8 cellular contexts compared by ENCODE assay signal in the genomic region with DNA sequence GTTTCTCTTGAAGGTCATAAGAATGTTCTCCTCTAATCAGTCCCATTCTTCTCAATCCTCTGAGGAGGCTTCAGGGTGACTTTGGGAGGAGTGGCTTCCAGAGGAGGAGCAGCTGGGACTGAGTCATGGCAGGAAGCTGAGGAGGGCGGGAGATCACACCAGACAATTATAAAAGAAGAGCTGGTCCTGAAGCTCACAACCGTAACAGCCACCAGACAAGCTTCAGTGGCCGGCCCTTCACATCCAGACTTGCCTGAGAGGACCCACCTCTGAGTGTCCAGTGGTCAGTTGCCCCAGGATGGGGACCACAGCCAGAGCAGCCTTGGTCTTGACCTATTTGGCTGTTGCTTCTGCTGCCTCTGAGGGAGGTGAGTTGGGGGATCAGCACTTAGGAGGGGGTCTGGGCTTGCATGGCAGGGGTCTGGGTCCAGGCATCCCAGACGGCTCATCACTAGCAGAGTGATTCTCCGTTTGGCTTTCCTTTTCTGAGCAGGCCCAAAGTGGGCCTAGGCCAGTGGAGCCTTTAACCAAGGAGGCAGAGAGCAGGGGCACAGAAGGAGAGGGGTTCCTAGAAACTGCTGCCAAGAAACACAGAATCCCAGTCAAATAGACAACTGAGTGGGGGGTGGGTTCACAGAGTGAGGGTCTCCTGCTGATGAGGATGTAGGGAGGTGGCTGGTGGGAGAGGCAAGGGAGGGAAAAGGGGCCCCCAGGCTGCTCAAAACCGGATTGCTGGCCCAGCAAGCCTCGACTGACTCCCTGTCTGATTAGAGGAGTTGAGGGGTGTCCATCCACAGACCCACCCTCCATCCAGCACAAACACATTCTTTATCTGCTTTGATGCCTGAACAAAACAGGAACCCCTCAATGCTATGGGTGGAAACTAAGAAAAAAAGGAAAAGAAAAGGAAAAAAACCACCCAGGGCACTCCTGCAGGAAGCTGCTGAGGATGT. TPM values are rescaled to one million over a fixed set of nuclear protein-coding genes. Genes with fewer than 3 reads are reported as not detected.
DNase-seq lines count a peak whose midpoint lies in the region; ATAC-seq and TF ChIP-seq lines count a peak whose summit lies in the region.

A gene (plus strand): TSS at position 198 of the 953 bp plus-strand sequence. CDS start 101 bp downstream, at position 299.

- no peak within 1 kb of the TSS for H3K4me3 ChIP-seq in hepatocyte

- WGBS in hepatocyte (ENCODE audit: low lambda C conversion rate, missing lambda C conversion rate) = 69% methylated on average over 7 of the region's 7 CpGs

- no peak for ATAC-seq in activated naive CD8-positive, alpha-beta T cell treated with anti-CD3 and anti-CD28 coated beads, Interleukin-2, amount 50 U/mL, for 24 hours
- ATAC-seq in GM18502 (IDR thresholded peaks at IDR 0.05; ENCODE audit: poor library complexity, unreplicated experiment) = no peak
- no peak for ATAC-seq in GM21381 (IDR thresholded peaks at IDR 0.05; ENCODE audit: unreplicated experiment)

- DNase-seq in activated naive CD8-positive, alpha-beta T cell treated with anti-CD3 and anti-CD28 coated beads for 36 hours = no peak
- no peak for DNase-seq in activated naive CD8-positive, alpha-beta T cell treated with anti-CD3 and anti-CD28 coated beads, Interleukin-2, amount 50 U/mL, for 24 hours
- DNase-seq in amniotic epithelial cell (ENCODE audit: low read depth) (peak; percentile 64), hepatocyte (ENCODE audit: low spot score) (peak; percentile 64), stromal cell of bone marrow (ENCODE audit: low read depth) (peak; percentile 61), NCI-H128 (lab: John Stamatoyannopoulos, UW; ENCODE audit: unreplicated experiment) (no peak)

- H3K4me1 ChIP-seq in hepatocyte (ENCODE audit: insufficient read depth) = no peaks in the 10 kb centered on the region

- H3K9me3 Mint-ChIP-seq in activated naive CD8-positive, alpha-beta T cell treated with anti-CD3 and anti-CD28 coated beads for 36 hours = no peaks in the 10 kb centered on the region
- no peaks in the 10 kb centered on the region for H3K9me3 Mint-ChIP-seq in activated naive CD8-positive, alpha-beta T cell treated with anti-CD3 and anti-CD28 coated beads, Interleukin-2, amount 50 U/mL, for 24 hours

- no peaks in the 10 kb centered on the region for H3K4me1 Mint-ChIP-seq in activated naive CD8-positive, alpha-beta T cell treated with anti-CD3 and anti-CD28 coated beads for 36 hours
- no peaks in the 10 kb centered on the region for H3K4me1 Mint-ChIP-seq in activated naive CD8-positive, alpha-beta T cell treated with anti-CD3 and anti-CD28 coated beads, Interleukin-2, amount 50 U/mL, for 24 hours

- no peak within 1 kb of the TSS for H3K4me2 ChIP-seq in hepatocyte

- H4K20me1 ChIP-seq in hepatocyte (ENCODE audit: insufficient read depth, poor library complexity, severe bottlenecking) = no peaks in the 10 kb centered on the region

- no peaks in the 10 kb centered on the region for H3K9me2 ChIP-seq in hepatocyte (replicated peaks; ENCODE audit: insufficient read depth)

- no peaks in the 10 kb centered on the region for H3K27me3 Mint-ChIP-seq in activated naive CD8-positive, alpha-beta T cell treated with anti-CD3 and anti-CD28 coated beads for 36 hours
- no peaks in the 10 kb centered on the region for H3K27me3 Mint-ChIP-seq in activated naive CD8-positive, alpha-beta T cell treated with anti-CD3 and anti-CD28 coated beads, Interleukin-2, amount 50 U/mL, for 24 hours

- no peaks in the 10 kb centered on the region for H3K9me3 ChIP-seq in hepatocyte (ENCODE audit: low read depth)

- peaks cover 4% of the 10 kb centered on the region for H3K36me3 Mint-ChIP-seq in activated naive CD8-positive, alpha-beta T cell treated with anti-CD3 and anti-CD28 coated beads for 36 hours
- peaks cover 17% of the 10 kb centered on the region for H3K36me3 Mint-ChIP-seq in activated naive CD8-positive, alpha-beta T cell treated with anti-CD3 and anti-CD28 coated beads, Interleukin-2, amount 50 U/mL, for 24 hours (ENCODE audit: low read depth)

- peak within 1 kb of the TSS; percentile 58 for H3K27ac ChIP-seq in hepatocyte

- no peaks in the 10 kb centered on the region for H3K36me3 ChIP-seq in hepatocyte (replicated peaks; ENCODE audit: insufficient read depth, low read depth)

- H3K4me3 Mint-ChIP-seq in activated naive CD8-positive, alpha-beta T cell treated with anti-CD3 and anti-CD28 coated beads for 36 hours = no peak within 1 kb of the TSS
- H3K4me3 Mint-ChIP-seq in activated naive CD8-positive, alpha-beta T cell treated with anti-CD3 and anti-CD28 coated beads, Interleukin-2, amount 50 U/mL, for 24 hours = no peak within 1 kb of the TSS

- peak within 1 kb of the TSS; percentile 68 for H3K27ac Mint-ChIP-seq in activated naive CD8-positive, alpha-beta T cell treated with anti-CD3 and anti-CD28 coated beads for 36 hours
- no peak within 1 kb of the TSS for H3K27ac Mint-ChIP-seq in activated naive CD8-positive, alpha-beta T cell treated with anti-CD3 and anti-CD28 coated beads, Interleukin-2, amount 50 U/mL, for 24 hours

- no peaks in the 10 kb centered on the region for H3K27me3 ChIP-seq in hepatocyte

- no peak for TF ChIP-seq CTCF in hepatocyte (IDR thresholded peaks at IDR 0.05; ENCODE audit: poor library complexity)

- no peak within 1 kb of the TSS for H2AFZ ChIP-seq in hepatocyte

- no peaks in the 10 kb centered on the region for H3K79me2 ChIP-seq in hepatocyte

RNA-seq across cellular contexts. Expression of the gene that starts here (rescaled TPM):
- under 1 TPM; 0.88 to 0.99 TPM for total RNA-seq in activated naive CD8-positive, alpha-beta T cell treated with anti-CD3 and anti-CD28 coated beads for 36 hours
- total RNA-seq in hepatocyte = 1.0 and 3.0 TPM in 2 replicates
- 7.1 and 8.8 TPM in 2 replicates for polyA plus RNA-seq in hepatocyte

Comparison
In these comparisons a context has a peak if more than half of its experiments do, and no peak if none do; other contexts are left out.
1. DNase-seq: peak in amniotic epithelial cell (single experiment), hepatocyte (single experiment) and stromal cell of bone marrow (single experiment); none in activated naive CD8-positive, alpha-beta T cell treated with anti-CD3 and anti-CD28 coated beads for 36 hours (single experiment), activated naive CD8-positive, alpha-beta T cell treated with anti-CD3 and anti-CD28 coated beads, Interleukin-2, amount 50 U/mL, for 24 hours (single experiment) and NCI-H128 (single experiment).